12 cellular contexts compared by ENCODE assay signal in the genomic region with DNA sequence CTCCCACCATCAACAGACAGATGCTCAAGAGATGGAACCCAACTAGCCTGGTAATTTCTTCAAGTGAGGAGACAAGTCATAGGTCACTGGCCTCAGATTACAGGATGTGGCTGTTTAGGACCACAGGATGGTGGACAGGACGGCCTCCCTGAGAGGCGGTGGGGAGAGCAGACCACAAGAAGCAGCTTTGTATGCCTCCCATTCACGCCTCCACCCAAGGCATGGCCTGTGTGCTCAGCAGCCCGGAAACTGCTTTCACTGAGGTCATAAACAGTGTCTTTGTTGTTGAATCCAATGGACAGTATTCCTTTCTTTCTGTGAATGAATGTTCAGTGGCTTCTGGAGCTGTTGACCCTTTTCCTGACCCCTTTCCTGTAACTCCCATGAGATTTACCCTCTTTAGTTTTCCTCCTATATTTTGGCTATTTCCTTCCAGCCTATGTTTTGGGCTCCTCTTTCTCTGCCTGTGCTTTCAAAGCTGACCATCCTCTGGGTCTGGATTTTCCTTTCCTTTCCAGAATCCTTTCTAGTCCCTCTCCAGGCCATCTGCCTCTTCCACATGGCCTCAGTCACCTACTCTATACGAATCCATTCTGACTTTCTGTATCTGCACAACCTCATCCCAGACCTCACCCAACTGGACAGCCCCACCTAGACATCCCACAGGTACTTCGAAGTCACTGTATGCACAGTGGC. TPM values are rescaled to one million over a fixed set of nuclear protein-coding genes. Genes with fewer than 3 reads are reported as not detected.
DNase-seq lines count a peak whose midpoint lies in the region; ATAC-seq, FAIRE-seq and TF ChIP-seq lines count a peak whose summit lies in the region.
"Had no signal": no experiment of that assay in that cellular context is flagged by ENCODE, and none has a peak within 500 bp of the region (broad histone marks: within the 10 kb centered on the region; RNA-seq: fewer than 3 reads in every experiment).

No MANE protein-coding gene starts in this region.

- peak overlapping the region; percentile 50 for H2AFZ ChIP-seq in neuronal stem cell (ENCODE audit: low read length)
- H2AFZ ChIP-seq: GM23338 had no signal

- no peak overlapping the region for H3K18ac ChIP-seq in neuronal stem cell (ENCODE audit: low read length)

- H3K14ac ChIP-seq in neuronal stem cell (ENCODE audit: low read length) = no peak overlapping the region

- H3K27ac ChIP-seq in neuronal stem cell (replicated peaks; ENCODE audit: low read length) = no peak overlapping the region
- H3K27ac ChIP-seq: KMS-11 had no signal

- no peaks in the 10 kb centered on the region for H3K79me1 ChIP-seq in neuronal stem cell (ENCODE audit: low read depth, low read length)

- in situ Hi-C loops in astrocyte of the spinal cord (cut with HindIII; ENCODE audit: low sequenced_read_pairs) = no loop called here

- H3K4me2 ChIP-seq in neuronal stem cell (ENCODE audit: insufficient read depth, low read length, poor library complexity, severe bottlenecking) = no peak overlapping the region
- H3K4me2 ChIP-seq: GM23338, KMS-11 had no signal

- no peaks in the 10 kb centered on the region for H3K27me3 ChIP-seq in neuronal stem cell (ENCODE audit: control insufficient read depth in 3 of 3, insufficient read depth in 3 of 3, low read depth in 1 of 3, low read length in 3 of 3)

- peaks cover 9 to 22% of the 10 kb centered on the region in 2 donors for H3K4me1 ChIP-seq in neuronal stem cell (ENCODE audit: control insufficient read depth in 2 of 2, insufficient read depth in 1 of 2, low read depth in 1 of 2, low read length in 2 of 2)

- ATAC-seq in HG02885 (IDR thresholded peaks at IDR 0.05; ENCODE audit: poor library complexity, unreplicated experiment) = peak; percentile 84
- no peak for ATAC-seq in HG03457 (IDR thresholded peaks at IDR 0.05; ENCODE audit: unreplicated experiment)
- ATAC-seq: GM23338 had no signal

- no peak overlapping the region for H2AK5ac ChIP-seq in neuronal stem cell (ENCODE audit: low read depth, low read length)

- no peak overlapping the region for H4K91ac ChIP-seq in neuronal stem cell (ENCODE audit: low read depth, low read length, poor library complexity)

- H3K4me3 ChIP-seq in astrocyte of the spinal cord (ENCODE audit: low read depth, low read length) (no peak overlapping the region), neuronal stem cell (ENCODE audit: low read length in 2 of 2) (no peak overlapping the region)
- H3K4me3 ChIP-seq: GM23338 had no signal

- no peak for FAIRE-seq in GM18507 (lab: Jason Lieb, UNC)

- H2BK12ac ChIP-seq in neuronal stem cell (ENCODE audit: low read length) = no peak overlapping the region

- no peak overlapping the region for H2BK120ac ChIP-seq in neuronal stem cell (ENCODE audit: low read depth, low read length)

- no peaks in the 10 kb centered on the region for H3K36me3 ChIP-seq in neuronal stem cell (replicated peaks in 1 of 2; ENCODE audit: control insufficient read depth in 2 of 2, insufficient read depth in 2 of 2, low read length in 2 of 2)

- H2BK15ac ChIP-seq in neuronal stem cell (ENCODE audit: low read length) = no peak overlapping the region

- no peak for TF ChIP-seq CTCF in astrocyte of the spinal cord (IDR thresholded peaks at IDR 0.05; ENCODE audit: low read depth, low read length)

- no peak overlapping the region for H2BK5ac ChIP-seq in neuronal stem cell (ENCODE audit: low read length)

- H4K8ac ChIP-seq in neuronal stem cell (ENCODE audit: low read depth, low read length) = no peak overlapping the region

- H3K4ac ChIP-seq in neuronal stem cell (ENCODE audit: low read length) = no peak overlapping the region

- DNase-seq in GM18507 (ENCODE audit: extremely low spot score, insufficient read length, low read depth) = peak; percentile 32
- peak; percentile 50 for DNase-seq in astrocyte of the spinal cord (ENCODE audit: low read depth, low spot score)
- DNase-seq in neuronal stem cell (ENCODE audit: low spot score) = no peak
- no peak for DNase-seq in NCI-H526 treated with DMSO at 0.1 percent for 48 hours (lab: John Stamatoyannopoulos, UW)
- no peak for DNase-seq in DMS79 treated with DMSO at 0.1 percent for 48 hours (lab: John Stamatoyannopoulos, UW)
- DNase-seq in mesenteric fat pad (ENCODE audit: low spot score) = no peak
- DNase-seq: activated CD8-positive, alpha-beta memory T cell treated with anti-CD3 and anti-CD28 coated beads, Interleukin-2, amount 50 U/mL, for 48 hours; cerebellar nuclear complex had no signal

- H3K23ac ChIP-seq in neuronal stem cell (ENCODE audit: low read depth, low read length, poor library complexity) = no peak overlapping the region

- no CpG with 5 or more reads among the region's 6 CpGs for WGBS in neuronal stem cell (ENCODE audit: extremely low coverage in 2 of 2, insufficient read length in 2 of 2, insufficient replicate concordance in 1 of 2), 2 donors

- no peak overlapping the region for H3K9ac ChIP-seq in neuronal stem cell (ENCODE audit: low read depth, low read length, poor library complexity)
- H3K9ac ChIP-seq: KMS-11 had no signal

- peaks cover 2 to 18% of the 10 kb centered on the region in 2 donors for H3K9me3 ChIP-seq in neuronal stem cell (replicated peaks in 1 of 2; ENCODE audit: control insufficient read depth in 2 of 2, insufficient read depth in 1 of 2, low read depth in 1 of 2, low read length in 2 of 2)

RNA-seq across cellular contexts. Expression of gene INPP5F, which starts 32.4 kb away (rescaled TPM):
- polyA plus RNA-seq in neuronal stem cell (2013, experiment 1 of 2) = 92.2 TPM
- 93.5 TPM for polyA plus RNA-seq in neuronal stem cell (2013, experiment 2 of 2)
- total RNA-seq in mesenteric fat pad = 16.6 TPM

RNA-seq across cellular contexts. Expression of gene BAG3, which starts 42.2 kb away (rescaled TPM):
- polyA plus RNA-seq in neuronal stem cell (2013, experiment 1 of 2) = 12.6 TPM
- 12.7 TPM for polyA plus RNA-seq in neuronal stem cell (2013, experiment 2 of 2)
- total RNA-seq in mesenteric fat pad = 83.3 TPM

Comparison
In these comparisons a context has a peak if more than half of its experiments do, and no peak if none do; other contexts are left out.
1. DNase-seq: peak in GM18507 (single experiment) and astrocyte of the spinal cord (single experiment); none in neuronal stem cell (single experiment), NCI-H526 treated with DMSO at 0.1 percent for 48 hours (single experiment), DMS79 treated with DMSO at 0.1 percent for 48 hours (single experiment) and mesenteric fat pad (single experiment).